13 cellular contexts compared by ENCODE assay signal in genomic region chr10:99393036-99393435, GRCh38. TPM values are rescaled to one million over a fixed set of nuclear protein-coding genes. Genes with fewer than 3 reads are reported as not detected.
DNase-seq lines count a peak whose midpoint lies in the region; ATAC-seq, FAIRE-seq and TF ChIP-seq lines count a peak whose summit lies in the region.
"Had no signal": no experiment of that assay in that cellular context is flagged by ENCODE, and none has a peak within 500 bp of the region (broad histone marks: within the 10 kb centered on the region; RNA-seq: fewer than 3 reads in every experiment).

No MANE protein-coding gene starts in this region.

- TF ChIP-seq EP300 in H1 (IDR thresholded peaks at IDR 0.05; ENCODE audit: borderline replicate concordance in 1 of 2, low read depth in 2 of 2, low read length in 2 of 2), result no peak

- peaks cover 3 to 18% (median 11%) of the 10 kb centered on the region in 4 experiments; a peak in 6 of 7 replicates for H3K4me1 ChIP-seq in H1 (replicated peaks in 1 of 4; ENCODE audit: control insufficient read depth in 3 of 4, insufficient read depth in 4 of 4, low read length in 3 of 4)
- H3K4me1 ChIP-seq in mesenchymal stem cell (ENCODE audit: control insufficient read depth, insufficient read depth, low read depth, low read length), result peaks cover 15% of the 10 kb centered on the region
- peaks cover 0 to 3% of the 10 kb centered on the region in 2 donors for H3K4me1 ChIP-seq in breast epithelium

- no peak overlapping the region for H4K5ac ChIP-seq in H1 (ENCODE audit: insufficient read length, low read depth, low read length)

- POLR2A ChIA-PET in H1 (lab: Charles Lee; ENCODE audit: partially characterized antibody), result interaction anchor here (0.5 to 3.1 kb wide), 4 partner anchors 33 to 321 kb away, joined by 3 to 17 read pairs (median 6); partner anchors contain the start of gene GOT1

- FAIRE-seq in H1 (lab: Jason Lieb, UNC), result no peak

- CTCF ChIA-PET in H1 (lab: Charles Lee; ENCODE audit: partially characterized antibody), result interaction anchor here (0.9 to 4.2 kb wide), 17 partner anchors 10 to 226 kb away, joined by 3 to 21 read pairs (median 4); partner anchors contain the start of gene GOT1

- no peak overlapping the region for H2BK120ac ChIP-seq in H1 (replicated peaks; ENCODE audit: low read depth, low read length)
- H2BK120ac ChIP-seq in mesenchymal stem cell (ENCODE audit: low read depth, low read length), result no peak overlapping the region

- H2BK20ac ChIP-seq in H1 (ENCODE audit: low read length), result no peak overlapping the region

- H4K8ac ChIP-seq in H1 (ENCODE audit: extremely low read depth, insufficient read depth, low read length), result no peak overlapping the region
- peak overlapping the region; percentile 39 for H4K8ac ChIP-seq in mesenchymal stem cell (ENCODE audit: low read length)

- H3K4ac ChIP-seq in H1 (replicated peaks; ENCODE audit: insufficient read length, low read depth, low read length) (no peak overlapping the region), mesenchymal stem cell (ENCODE audit: low read depth in 1 of 2, low read length in 2 of 2) (peak overlapping the region in 1 of 2 experiments; percentile 42)

- H3K18ac ChIP-seq in H1 (ENCODE audit: extremely low read depth, low read length) (no peak overlapping the region), mesenchymal stem cell (ENCODE audit: low read depth in 1 of 2, low read length in 2 of 2) (peak overlapping the region in 1 of 2 experiments; percentile 61)

- H3K9ac ChIP-seq in H1 (replicated peaks in 1 of 4; ENCODE audit: extremely low read depth in 1 of 4, low read depth in 3 of 4, low read length in 3 of 4), result no peak overlapping the region
- H3K9ac ChIP-seq in mesenchymal stem cell (ENCODE audit: low read length), result no peak overlapping the region

- H3K56ac ChIP-seq in H1 (replicated peaks; ENCODE audit: insufficient read length, low read depth, low read length), result no peak overlapping the region

- H3K36me3 ChIP-seq in H1 (ENCODE audit: control insufficient read depth in 2 of 4, insufficient read depth in 4 of 4, low read length in 3 of 4) (peaks cover 0 to 15% (median 9%) of the 10 kb centered on the region in 4 experiments; a peak in 5 of 8 replicates), mesenchymal stem cell (ENCODE audit: control insufficient read depth in 1 of 2, insufficient read depth in 2 of 2, low read depth in 1 of 2, low read length in 2 of 2) (peaks cover 7 to 14% of the 10 kb centered on the region in 2 experiments), WERI-Rb-1 (peaks cover 19% of the 10 kb centered on the region), breast epithelium (no peaks in the 10 kb centered on the region)

- H3K27ac ChIP-seq in H1 (ENCODE audit: low read depth, low read length) (no peak overlapping the region), mesenchymal stem cell (ENCODE audit: low read length, poor library complexity, severe bottlenecking) (no peak overlapping the region), WERI-Rb-1 (no peak overlapping the region), breast epithelium (no peak overlapping the region)
- H3K27ac ChIP-seq: left lung, SJCRH30, skin epidermis, testis had no signal

- no peaks in the 10 kb centered on the region for H3K27me3 ChIP-seq in H1 (replicated peaks in 1 of 4; ENCODE audit: control insufficient read depth in 3 of 4, extremely low read depth in 1 of 4, insufficient read depth in 3 of 4, low read length in 3 of 4)
- H3K27me3 ChIP-seq in mesenchymal stem cell (ENCODE audit: control insufficient read depth in 1 of 2, insufficient read depth in 1 of 2, low read length in 2 of 2), result peaks cover 7 to 16% of the 10 kb centered on the region in 2 experiments
- no peaks in the 10 kb centered on the region for H3K27me3 ChIP-seq in WERI-Rb-1 (ENCODE audit: insufficient read depth, low read depth, severe bottlenecking)
- no peaks in the 10 kb centered on the region for H3K27me3 ChIP-seq in breast epithelium
- H3K27me3 ChIP-seq: left lung, SJCRH30, testis had no signal

- no peak for ATAC-seq in stimulated activated naive CD8-positive, alpha-beta T cell treated with anti-CD3 and anti-CD28 coated beads, Interleukin-15, Interleukin-2, amounts not matched to agents 100 U/mL and 50 U/mL, for 24 hours

- 43% methylated on average over 2 of the region's 2 CpGs; no CpG with 5 or more reads in 1 of the 2 experiments for WGBS in H1 (ENCODE audit: extremely low coverage in 1 of 2, insufficient coverage in 1 of 2, insufficient read length in 1 of 2, insufficient replicate concordance in 2 of 2, low coverage in 1 of 2, low lambda C conversion rate in 2 of 2, missing lambda C conversion rate in 1 of 2), 2 experiments
- WGBS in mesenchymal stem cell, result 25% methylated on average over 2 of the region's 2 CpGs

- intact Hi-C loops in breast epithelium (cut with DNase I; ENCODE audit: low total_unique reads), result no loop called here

- H3K9me3 ChIP-seq in H1 (ENCODE audit: insufficient read depth in 2 of 2, low read depth in 1 of 2, low read length in 1 of 2) (no peaks in the 10 kb centered on the region), mesenchymal stem cell (ENCODE audit: control insufficient read depth, low read length) (no peaks in the 10 kb centered on the region), WERI-Rb-1 (ENCODE audit: severe bottlenecking) (no peaks in the 10 kb centered on the region), breast epithelium (no peaks in the 10 kb centered on the region)
- H3K9me3 ChIP-seq: left lung, SJCRH30, testis had no signal

- H2AK5ac ChIP-seq in H1 (ENCODE audit: low read depth, low read length) (no peak overlapping the region), mesenchymal stem cell (ENCODE audit: low read length, severe bottlenecking) (peak overlapping the region; percentile 59)

- TF ChIP-seq CTCF in H1 (IDR thresholded peaks at IDR 0.05; ENCODE audit: control extremely low read depth in 1 of 3, insufficient read depth in 1 of 3, low read depth in 1 of 3, low read length in 3 of 3), result no peak
- no peak for TF ChIP-seq CTCF in WERI-Rb-1 (IDR thresholded peaks at IDR 0.05; ENCODE audit: low read depth, low read length)
- no peak for TF ChIP-seq CTCF in breast epithelium (IDR thresholded peaks at IDR 0.05)

- H3K79me2 ChIP-seq in H1 (ENCODE audit: control insufficient read depth in 1 of 2, insufficient read depth in 2 of 2, low read length in 2 of 2), result no peaks in the 10 kb centered on the region

- H3K4me3 ChIP-seq in H1 (ENCODE audit: extremely low read depth in 1 of 4, insufficient read depth in 2 of 4, low read depth in 3 of 4, low read length in 4 of 4) (peak overlapping the region in 1 of 4 experiments; percentile 48; a peak in 2 of 8 replicates), mesenchymal stem cell (ENCODE audit: insufficient read depth in 1 of 2, low read depth in 1 of 2, low read length in 2 of 2) (peak overlapping the region in 1 of 2 experiments; percentile 16), WERI-Rb-1 (ENCODE audit: low read depth, low read length) (no peak overlapping the region), breast epithelium (no peak overlapping the region)
- H3K4me3 ChIP-seq: left lung, SJCRH30, skin epidermis, testis had no signal

- no peak for TF ChIP-seq POLR2A in H1 (IDR thresholded peaks at IDR 0.05; ENCODE audit: control extremely low read depth in 1 of 2, low read depth in 2 of 2, low read length in 2 of 2)
- no peak for TF ChIP-seq POLR2A in breast epithelium (IDR thresholded peaks at IDR 0.05)

- H3K4me2 ChIP-seq in H1 (ENCODE audit: insufficient read depth in 1 of 2, low read depth in 2 of 2, low read length in 2 of 2) (peak overlapping the region; percentile 50 to 63), mesenchymal stem cell (ENCODE audit: low read length, poor library complexity, severe bottlenecking) (no peak overlapping the region)

- H3K14ac ChIP-seq in H1 (ENCODE audit: insufficient read length) (no peak overlapping the region), mesenchymal stem cell (ENCODE audit: low read length in 2 of 2) (no peak overlapping the region)

- H4K91ac ChIP-seq in H1 (replicated peaks; ENCODE audit: insufficient read length, low read length), result no peak overlapping the region
- no peak overlapping the region for H4K91ac ChIP-seq in mesenchymal stem cell (ENCODE audit: low read length)

- no peak overlapping the region for H2BK15ac ChIP-seq in H1 (ENCODE audit: low read length)
- H2BK15ac ChIP-seq in mesenchymal stem cell (ENCODE audit: low read depth, poor library complexity, severe bottlenecking), result no peak overlapping the region

- peaks cover 0 to 3% of the 10 kb centered on the region in 2 experiments for H4K20me1 ChIP-seq in H1 (replicated peaks in 1 of 2; ENCODE audit: control insufficient read depth in 1 of 2, insufficient read depth in 2 of 2, low read length in 2 of 2)

- H2AFZ ChIP-seq in H1 (ENCODE audit: low read length) (no peak overlapping the region), mesenchymal stem cell (ENCODE audit: low read depth, low read length) (no peak overlapping the region)

- no peak overlapping the region for H2BK5ac ChIP-seq in H1 (ENCODE audit: low read depth, low read length)
- no peak overlapping the region for H2BK5ac ChIP-seq in mesenchymal stem cell (ENCODE audit: low read depth, low read length, poor library complexity, severe bottlenecking)

- DNase-seq in ELF-1 (ENCODE audit: low read depth, low spot score) (peak; percentile 32), M059J (ENCODE audit: low read depth) (peak; percentile 39), H1 (ENCODE audit: low read depth in 1 of 2, low spot score in 2 of 2) (no peak), mesenchymal stem cell (no peak), WERI-Rb-1 (no peak), breast epithelium (ENCODE audit: low spot score in 2 of 2) (no peak), NCI-H82 (lab: John Stamatoyannopoulos, UW) (no peak)
- no peak for DNase-seq in stimulated activated naive CD8-positive, alpha-beta T cell treated with anti-CD3 and anti-CD28 coated beads, Interleukin-15, Interleukin-2, amounts not matched to agents 100 U/mL and 50 U/mL, for 24 hours
- DNase-seq: GF-D8 had no signal

- H3K79me1 ChIP-seq in H1 (ENCODE audit: low read depth, low read length) (no peaks in the 10 kb centered on the region), mesenchymal stem cell (replicated peaks; ENCODE audit: low read length, poor library complexity, severe bottlenecking) (no peaks in the 10 kb centered on the region)

- H3K23ac ChIP-seq in H1 (ENCODE audit: insufficient read length) (no peak overlapping the region), mesenchymal stem cell (ENCODE audit: low read length in 2 of 2) (no peak overlapping the region)

- no peak overlapping the region for H2BK12ac ChIP-seq in H1 (ENCODE audit: low read depth, low read length)
- H2BK12ac ChIP-seq in mesenchymal stem cell (ENCODE audit: low read length in 2 of 2), result peak overlapping the region; percentile 40 to 92

- H3K23me2 ChIP-seq in H1 (ENCODE audit: low read depth, low read length), result no peaks in the 10 kb centered on the region

- no peak for TF ChIP-seq RAD21 in H1 (IDR thresholded peaks at IDR 0.05 in 1 of 2, conservative IDR thresholded peaks at IDR 0.05 in 1 of 2; ENCODE audit: low read depth in 2 of 2, low read length in 2 of 2)

RNA-seq across cellular contexts. Expression of gene GOT1, which starts 37.4 kb away (rescaled TPM):
- 38.3 and 68.6 TPM in 2 replicates for total RNA-seq in M059J (2014; rRNA removed; shearing (Covaris generic))
- total RNA-seq in H1 (2021; fragmentation: NEBNext Ultra II Directional; extraction: Animal tissue kit (Norgen Biotek cat#: 25700)), result 45.6 and 47.0 TPM in 2 replicates
- 16.7 and 22.3 TPM in 2 replicates for polyA plus RNA-seq in H1 (2011; rRNA removed)
- polyA plus RNA-seq in H1 (2011; cell fraction: cytosol; rRNA removed), result 24.6 TPM
- polyA plus RNA-seq in H1 (2011; cell fraction: nucleus; rRNA removed), result 35.1 TPM
- 40.8 to 48.8 TPM (median 45.7 TPM) in 4 replicates for polyA plus RNA-seq in H1 (2012, experiment 1 of 2)
- polyA plus RNA-seq in H1 (2012, experiment 2 of 2), result 24.7 TPM
- polyA plus RNA-seq in H1 (2013, experiment 1 of 2), result 29.7 TPM
- 33.6 TPM for polyA plus RNA-seq in H1 (2013, experiment 2 of 2)
- 31.2 and 37.8 TPM in 2 replicates for polyA minus RNA-seq in H1 (2011; rRNA and poly(A)+ RNA removed)
- 14.0 TPM for polyA minus RNA-seq in H1 (2011; cell fraction: cytosol; rRNA and poly(A)+ RNA removed)
- polyA minus RNA-seq in H1 (2011; cell fraction: nucleus; rRNA and poly(A)+ RNA removed), result 16.5 TPM
- polyA plus RNA-seq in mesenchymal stem cell (2013, experiment 1 of 2), result 36.0 TPM
- 36.7 TPM for polyA plus RNA-seq in mesenchymal stem cell (2013, experiment 2 of 2)
- total RNA-seq in breast epithelium, result 10 to 100 TPM; 13.9 to 18.4 (median 15.7) TPM

Comparison
In these comparisons a context has a peak if more than half of its experiments do, and no peak if none do; other contexts are left out.
1. DNase-seq: peak in ELF-1 (single experiment) and M059J (single experiment); none in H1 (0 of 2), mesenchymal stem cell (single experiment), stimulated activated naive CD8-positive, alpha-beta T cell treated with anti-CD3 and anti-CD28 coated beads, Interleukin-15, Interleukin-2, amounts not matched to agents 100 U/mL and 50 U/mL, for 24 hours (single experiment), WERI-Rb-1 (single experiment), breast epithelium (0 of 2) and NCI-H82 (single experiment).